In genomic region chr15:60006808-60007346, GRCh38 we compare ENCODE assay signal across 8 cellular contexts. TPM values are rescaled to one million over a fixed set of nuclear protein-coding genes. Genes with fewer than 3 reads are reported as not detected.
DNase-seq lines count a peak whose midpoint lies in the region; ATAC-seq and TF ChIP-seq lines count a peak whose summit lies in the region.

No MANE protein-coding gene starts in this region.

- TF ChIP-seq CTCF in GM12864 (IDR thresholded peaks at IDR 0.05; ENCODE audit: low read depth, low read length, missing control alignments), result no peak
- no peak for TF ChIP-seq CTCF in RWPE2 (IDR thresholded peaks at IDR 0.05; ENCODE audit: poor library complexity, severe bottlenecking)
- TF ChIP-seq CTCF in epithelial cell of proximal tubule (conservative IDR thresholded peaks at IDR 0.05; ENCODE audit: low read depth, low read length), result no peak

- no peak for DNase-seq in GM12864 (ENCODE audit: low read depth)
- DNase-seq in RWPE2 (ENCODE audit: low spot score), result no peak
- DNase-seq in epithelial cell of proximal tubule (ENCODE audit: low read depth), result no peak
- DNase-seq in retina, result peak; percentile 49
- no peak for DNase-seq in SW 1271 (lab: John Stamatoyannopoulos, UW)

- H3K4me3 ChIP-seq in GM12864 (ENCODE audit: low read depth, low read length), result peak overlapping the region; percentile 71
- H3K4me3 ChIP-seq in RWPE2 (ENCODE audit: severe bottlenecking), result peak overlapping the region; percentile 26
- peak overlapping the region; percentile 34 for H3K4me3 ChIP-seq in epithelial cell of proximal tubule (ENCODE audit: low read depth, low read length)

- ATAC-seq in RWPE2 (ENCODE audit: low read depth), result no peak
- no peak for ATAC-seq in GM19452 (IDR thresholded peaks at IDR 0.05; ENCODE audit: unreplicated experiment)
- no peak for ATAC-seq in HG03521 (IDR thresholded peaks at IDR 0.05; ENCODE audit: unreplicated experiment)
- no peak for ATAC-seq in HG03159 (IDR thresholded peaks at IDR 0.05; ENCODE audit: unreplicated experiment)

- peaks cover 3% of the 10 kb centered on the region for H3K4me1 ChIP-seq in RWPE2 (ENCODE audit: insufficient read depth, poor library complexity, severe bottlenecking)

- no peaks in the 10 kb centered on the region for H3K36me3 ChIP-seq in RWPE2 (ENCODE audit: low read depth)

- H3K27me3 ChIP-seq in RWPE2 (ENCODE audit: insufficient read depth, poor library complexity, severe bottlenecking), result peaks cover 99% of the 10 kb centered on the region

- H3K27ac ChIP-seq in RWPE2 (ENCODE audit: poor library complexity, severe bottlenecking), result no peak overlapping the region

- no peaks in the 10 kb centered on the region for H3K9me3 ChIP-seq in RWPE2 (ENCODE audit: severe bottlenecking)

RNA-seq across cellular contexts. Expression of gene FOXB1, which starts 2.8 kb away (rescaled TPM):
- total RNA-seq in epithelial cell of proximal tubule, result not detected in 2 replicates
